ENCODE assay signal across 11 cellular contexts in the genomic region with DNA sequence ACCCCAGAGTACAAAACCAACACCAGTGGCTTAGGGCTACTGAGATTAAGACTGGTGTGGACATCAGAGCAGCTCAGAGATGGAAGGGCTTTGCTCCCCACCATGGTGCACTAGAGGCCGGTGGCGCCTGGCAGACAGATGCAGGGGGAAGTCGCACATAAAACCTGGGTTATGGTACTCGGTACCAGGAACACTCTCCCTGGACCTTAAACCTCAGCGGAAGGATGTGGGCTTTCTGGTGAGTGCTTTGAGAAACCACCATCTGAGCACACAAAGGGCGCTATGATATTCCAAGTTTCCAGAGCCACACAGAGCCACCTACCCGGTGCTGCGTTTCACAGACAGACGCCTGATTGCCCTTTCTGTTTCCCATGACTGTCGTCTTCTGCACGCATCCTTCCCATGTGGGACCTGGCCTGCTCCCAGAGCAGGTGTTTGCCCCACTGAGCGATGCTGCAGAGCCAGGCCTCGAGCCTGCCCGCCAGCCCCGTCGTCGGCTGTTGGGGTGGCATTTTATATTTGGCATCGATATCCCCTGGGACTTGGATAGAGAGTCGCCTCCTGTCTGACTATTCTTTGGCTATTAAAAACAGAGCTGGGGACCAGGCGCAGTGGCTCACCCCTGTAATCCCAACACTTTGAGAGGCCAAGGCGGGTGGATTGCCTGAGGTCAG.
A peak's percentile ranks its signal among the peaks of the same experiment; 100 is the strongest.
DNase-seq lines count a peak whose midpoint lies in the region; ATAC-seq and TF ChIP-seq lines count a peak whose summit lies in the region.
"Had no signal": no experiment of that assay in that cellular context is flagged by ENCODE, and none has a peak within 500 bp of the region (broad histone marks: within the 10 kb centered on the region; RNA-seq: fewer than 3 reads in every experiment).

No MANE protein-coding gene starts in this region.

- no peak overlapping the region for H3K27ac ChIP-seq in body of pancreas
- H3K27ac ChIP-seq: suprapubic skin had no signal

- H3K27me3 ChIP-seq in body of pancreas = no peaks in the 10 kb centered on the region
- H3K27me3 ChIP-seq: suprapubic skin had no signal

- WGBS in body of pancreas, 2 donors = 69 to 75% methylated on average over 13 to 21 of the region's 21 CpGs

- CTCF ChIA-PET in T-cell (lab: Charles Lee) = no interaction called here

- intact Hi-C loops in left ventricle myocardium superior (cut with micrococcal nuclease) = no loop called here
- intact Hi-C loops in left cardiac atrium (cut with DNase I) = no loop called here
- intact Hi-C loops in body of pancreas (cut with DNase I) = no loop called here

- POLR2A ChIA-PET in T-cell (lab: Charles Lee) = no interaction called here

- H3K9me3 Mint-ChIP-seq in T-cell (no peaks in the 10 kb centered on the region), immature natural killer cell (peaks cover 0 to 4% (median 0%) of the 10 kb centered on the region in 6 donors)

- H3K27ac Mint-ChIP-seq in T-cell (no peak overlapping the region), immature natural killer cell (peak overlapping the region in 2 of 6 donors; percentile 23 to 34)

- DNase-seq in left ventricle myocardium superior (peak; percentile 9), left cardiac atrium (no peak), T-cell (peak in 7 of 34 experiments; percentile 4 to 18 (median 9)), immature natural killer cell (peak; percentile 26 to 47 (median 38)), NCI-H2107 (lab: John Stamatoyannopoulos, UW) (no peak), NCI-H1105 (lab: John Stamatoyannopoulos, UW) (no peak), ecto neural progenitor cell (ENCODE audit: low spot score) (no peak), body of pancreas (no peak)
- DNase-seq: activated CD4-positive, CD25-positive, alpha-beta regulatory T cell had no signal

- H3K4me3 Mint-ChIP-seq in T-cell (peak overlapping the region in 1 of 3 donors; percentile 22), immature natural killer cell (peak overlapping the region in 3 of 5 donors; percentile 24 to 66 (median 48))

- H3K27me3 Mint-ChIP-seq in T-cell (peaks cover 8 to 11% of the 10 kb centered on the region in 2 donors), immature natural killer cell (ENCODE audit: low read depth in 3 of 3) (peaks cover 0 to 15% (median 14%) of the 10 kb centered on the region in 3 donors)

- no peaks in the 10 kb centered on the region for H3K9me3 ChIP-seq in body of pancreas
- H3K9me3 ChIP-seq: suprapubic skin had no signal

- H3K36me3 Mint-ChIP-seq in T-cell (no peaks in the 10 kb centered on the region), immature natural killer cell (no peaks in the 10 kb centered on the region)

- H3K4me1 ChIP-seq in body of pancreas = no peaks in the 10 kb centered on the region
- H3K4me1 ChIP-seq: suprapubic skin had no signal

- H3K36me3 ChIP-seq in body of pancreas (replicated peaks in 1 of 2; ENCODE audit: insufficient read depth in 1 of 2, low read depth in 2 of 2) = no peaks in the 10 kb centered on the region
- H3K36me3 ChIP-seq: suprapubic skin had no signal

- no peak overlapping the region for H3K4me3 ChIP-seq in body of pancreas
- H3K4me3 ChIP-seq: lung, suprapubic skin had no signal

- no peak for ATAC-seq in left ventricle myocardium superior
- no peak for ATAC-seq in left cardiac atrium
- ATAC-seq in T-cell (replicated peaks in 1 of 4) = peak in 3 of 4 experiments; percentile 36 to 60 (median 50)
- no peak for ATAC-seq in body of pancreas

- TF ChIP-seq POLR2A in body of pancreas (IDR thresholded peaks at IDR 0.05) = no peak

- peaks cover 4 to 20% (median 16%) of the 10 kb centered on the region in 3 donors for H3K4me1 Mint-ChIP-seq in T-cell
- H3K4me1 Mint-ChIP-seq in immature natural killer cell = peaks cover 15 to 16% of the 10 kb centered on the region in 2 donors

- TF ChIP-seq CTCF in body of pancreas (IDR thresholded peaks at IDR 0.05) = no peak

Comparison
In these comparisons a context has a peak if more than half of its experiments do, and no peak if none do; other contexts are left out.
1. DNase-seq: peak in left ventricle myocardium superior (single experiment) and immature natural killer cell (3 of 3); none in left cardiac atrium (single experiment), NCI-H2107 (single experiment), NCI-H1105 (single experiment), ecto neural progenitor cell (single experiment) and body of pancreas (0 of 4).
2. ATAC-seq: peak in T-cell (3 of 4); none in left ventricle myocardium superior (single experiment), left cardiac atrium (0 of 2) and body of pancreas (single experiment).